In genomic region chr5:127423173-127423798, GRCh38 we compare ENCODE assay signal across 12 cellular contexts.
DNase-seq lines count a peak whose midpoint lies in the region; ATAC-seq and TF ChIP-seq lines count a peak whose summit lies in the region.
"Had no signal": no experiment of that assay in that cellular context is flagged by ENCODE, and none has a peak within 500 bp of the region (broad histone marks: within the 10 kb centered on the region; RNA-seq: fewer than 3 reads in every experiment).

No MANE protein-coding gene starts in this region.

- no peaks in the 10 kb centered on the region for H3K36me3 ChIP-seq in stomach

- peaks cover 0 to 8% (median 4%) of the 10 kb centered on the region in 4 donors for H3K4me1 ChIP-seq in stomach
- H3K4me1 ChIP-seq: body of pancreas had no signal

- 71 to 77% (median 73%) methylated on average over 4 of the region's 4 CpGs for WGBS in stomach, 5 donors

- intact Hi-C loops in stomach (cut with DNase I; ENCODE audit: low total_unique reads): no loop called here

- TF ChIP-seq CTCF in GM12865 (IDR thresholded peaks at IDR 0.05; ENCODE audit: insufficient read depth, low read depth, low read length, missing control alignments) (no peak), stomach (IDR thresholded peaks at IDR 0.05) (no peak)

- no peak for TF ChIP-seq EP300 in stomach (IDR thresholded peaks at IDR 0.05)

- H3K4me3 ChIP-seq in GM12865 (ENCODE audit: low read depth, low read length) (no peak overlapping the region), stomach (no peak overlapping the region)
- H3K4me3 ChIP-seq: body of pancreas had no signal

- H3K27me3 ChIP-seq in stomach: no peaks in the 10 kb centered on the region
- H3K27me3 ChIP-seq: body of pancreas had no signal

- H3K27ac ChIP-seq in caudate nucleus (ENCODE audit: low read depth, low read length): no peak overlapping the region
- H3K27ac ChIP-seq in stomach: no peak overlapping the region
- H3K27ac ChIP-seq: body of pancreas had no signal

- DNase-seq in GM12865 (ENCODE audit: low read depth) (peak; percentile 19), caudate nucleus (lab: John Stamatoyannopoulos, UW) (no peak), ecto neural progenitor cell (ENCODE audit: low spot score) (no peak), stomach (no peak), dermis blood vessel endothelial cell (no peak)
- DNase-seq: body of pancreas; H7; NCI-H2029 treated with DMSO at 0.1 percent for 48 hours; stimulated activated CD4-positive, alpha-beta T cell treated with anti-CD3 and anti-CD28 coated beads, Interleukin-1b, Interleukin-23, amount 100 ng/mL, for 48 hours had no signal

- TF ChIP-seq POLR2A in stomach (IDR thresholded peaks at IDR 0.05): no peak

- ATAC-seq in GM19351 (IDR thresholded peaks at IDR 0.05; ENCODE audit: unreplicated experiment) (peak; percentile 72), HG02678 (IDR thresholded peaks at IDR 0.05; ENCODE audit: unreplicated experiment) (peak; percentile 67), HG03565 (IDR thresholded peaks at IDR 0.05; ENCODE audit: unreplicated experiment) (peak; percentile 80)
- ATAC-seq: body of pancreas had no signal

- H3K9me3 ChIP-seq in stomach: no peaks in the 10 kb centered on the region
- H3K9me3 ChIP-seq: body of pancreas had no signal
